Comparison of ENCODE assay signal across 19 cellular contexts in the genomic region with DNA sequence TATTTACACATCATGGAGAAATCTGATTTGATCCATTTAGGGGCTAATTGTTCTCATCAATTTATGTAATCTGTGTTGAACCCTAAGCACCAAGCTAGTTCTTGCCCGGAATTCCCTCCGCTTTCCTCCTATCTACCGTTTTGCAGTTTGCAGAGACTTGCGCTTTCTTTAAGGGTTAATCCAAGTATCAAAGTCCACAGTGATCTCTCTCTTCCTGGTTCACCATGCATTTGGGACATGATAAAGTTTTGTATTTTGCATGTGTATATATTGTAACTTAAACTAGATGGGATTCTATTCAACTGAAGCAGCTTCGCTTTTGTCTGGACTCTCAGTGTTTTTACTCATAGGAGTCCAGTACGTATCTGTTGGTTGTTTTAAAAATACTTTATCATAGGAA. TPM values are rescaled to one million over a fixed set of nuclear protein-coding genes. Genes with fewer than 3 reads are reported as not detected.
A peak's percentile ranks its signal among the peaks of the same experiment; 100 is the strongest.
DNase-seq lines count a peak whose midpoint lies in the region; ATAC-seq, FAIRE-seq and TF ChIP-seq lines count a peak whose summit lies in the region.
"Had no signal": no experiment of that assay in that cellular context is flagged by ENCODE, and none has a peak within 500 bp of the region (broad histone marks: within the 10 kb centered on the region; RNA-seq: fewer than 3 reads in every experiment).

No MANE protein-coding gene starts in this region.

- H3K27ac ChIP-seq in A549: peak overlapping the region; percentile 33 to 40; a peak in 3 of 6 replicates
- peak overlapping the region; percentile 69 for H3K27ac ChIP-seq in hepatocyte
- H3K27ac ChIP-seq in small intestine (ENCODE audit: low read depth in 1 of 2, low read length in 1 of 2): peak overlapping the region; percentile 41 to 78

- H3K27me3 ChIP-seq in hepatocyte (no peaks in the 10 kb centered on the region), small intestine (ENCODE audit: control insufficient read depth in 2 of 2, insufficient read depth in 2 of 2, low read length in 2 of 2) (no peaks in the 10 kb centered on the region)
- H3K27me3 ChIP-seq: BE2C had no signal

- CTCF ChIA-PET in A549 (lab: Yijun Ruan, JAX): no interaction called here

- H2AFZ ChIP-seq in hepatocyte: no peak overlapping the region

- no peak for TF ChIP-seq POLR2A in A549 (IDR thresholded peaks at IDR 0.05; ENCODE audit: low read length)

- WGBS in A549 (ENCODE audit: missing lambda C conversion rate): 85% methylated on average over 6 of the region's 6 CpGs
- 72% methylated on average over 6 of the region's 6 CpGs for WGBS in hepatocyte (ENCODE audit: low lambda C conversion rate, missing lambda C conversion rate)
- WGBS in small intestine, 3 donors: 17 to 65% (median 35%) methylated on average over 6 of the region's 6 CpGs

- ATAC-seq in A549: no peak
- ATAC-seq in GM19463 (IDR thresholded peaks at IDR 0.05; ENCODE audit: unreplicated experiment): no peak

- no peaks in the 10 kb centered on the region for H3K9me2 ChIP-seq in hepatocyte (replicated peaks; ENCODE audit: insufficient read depth)

- no peak for TF ChIP-seq EP300 in A549 (IDR thresholded peaks at IDR 0.05)

- no peak for TF ChIP-seq CTCF in A549 (IDR thresholded peaks at IDR 0.05)
- no peak for TF ChIP-seq CTCF in hepatocyte (IDR thresholded peaks at IDR 0.05; ENCODE audit: poor library complexity)

- H3K36me3 ChIP-seq in hepatocyte (replicated peaks; ENCODE audit: insufficient read depth, low read depth) (no peaks in the 10 kb centered on the region), small intestine (ENCODE audit: control insufficient read depth in 2 of 2, insufficient read depth in 2 of 2, low read length in 2 of 2) (no peaks in the 10 kb centered on the region)
- H3K36me3 ChIP-seq: BE2C had no signal

- DNase-seq in A549 (ENCODE audit: low read depth in 1 of 2, low spot score in 1 of 2) (no peak), HT-29 (ENCODE audit: low spot score) (peak; percentile 75), hepatocyte (ENCODE audit: low spot score) (no peak), small intestine (peak; percentile 84), activated gamma-delta T cell (lab: John Stamatoyannopoulos, UW) (no peak), NCI-H2227 (lab: John Stamatoyannopoulos, UW; ENCODE audit: unreplicated experiment) (no peak)
- DNase-seq: ACHN; BE2C; C1 segment of cervical spinal cord; CD4-positive, CD25-positive, alpha-beta regulatory T cell; CD8-positive, alpha-beta memory T cell; COR-L47; H9 had no signal

- TF ChIP-seq RAD21 in A549 (conservative IDR thresholded peaks at IDR 0.05 in 1 of 2, IDR thresholded peaks at IDR 0.05 in 1 of 2): no peak

- peaks cover 30% of the 10 kb centered on the region for H3K4me1 ChIP-seq in A549
- peaks cover 5% of the 10 kb centered on the region for H3K4me1 ChIP-seq in hepatocyte (ENCODE audit: insufficient read depth)
- H3K4me1 ChIP-seq in small intestine (ENCODE audit: control insufficient read depth in 2 of 2, insufficient read depth in 1 of 2, low read depth in 1 of 2, low read length in 1 of 2): no peaks in the 10 kb centered on the region
- H3K4me1 ChIP-seq: BE2C had no signal

- no peaks in the 10 kb centered on the region for H3K9me3 ChIP-seq in A549
- H3K9me3 ChIP-seq in hepatocyte (ENCODE audit: low read depth): no peaks in the 10 kb centered on the region
- no peaks in the 10 kb centered on the region for H3K9me3 ChIP-seq in small intestine (ENCODE audit: control insufficient read depth, low read depth)
- H3K9me3 ChIP-seq: BE2C had no signal

- FAIRE-seq in A549 (lab: Jason Lieb, UNC): no peak
- FAIRE-seq in small intestine (lab: Jason Lieb, UNC): no peak
- FAIRE-seq: D721Med, G401.6, GM12891, GM19239, H1 had no signal

- H3K79me2 ChIP-seq in hepatocyte: no peaks in the 10 kb centered on the region

- no peaks in the 10 kb centered on the region for H4K20me1 ChIP-seq in hepatocyte (ENCODE audit: insufficient read depth, poor library complexity, severe bottlenecking)

- POLR2A ChIA-PET in A549 (lab: Yijun Ruan, JAX): no interaction called here

- no peak overlapping the region for H3K4me3 ChIP-seq in A549
- H3K4me3 ChIP-seq in hepatocyte: no peak overlapping the region
- no peak overlapping the region for H3K4me3 ChIP-seq in small intestine (ENCODE audit: low read depth in 1 of 2, low read length in 2 of 2)

- H3K4me2 ChIP-seq in A549 (no peak overlapping the region), hepatocyte (peak overlapping the region; percentile 66)

TF ChIP-seq in A549, 52 proteins besides CTCF, POLR2A, EP300 and RAD21:
- TF ChIP-seq, protein P1, sequence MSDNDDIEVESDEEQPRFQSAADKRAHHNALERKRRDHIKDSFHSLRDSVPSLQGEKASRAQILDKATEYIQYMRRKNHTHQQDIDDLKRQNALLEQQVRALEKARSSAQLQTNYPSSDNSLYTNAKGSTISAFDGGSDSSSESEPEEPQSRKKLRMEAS (IDR thresholded peaks at IDR 0.05): no peak
- TF ChIP-seq RCOR1 (IDR thresholded peaks at IDR 0.05; ENCODE audit: low read depth, low read length) (no peak), SMC3 (IDR thresholded peaks at IDR 0.05) (no peak), HDAC2 (IDR thresholded peaks at IDR 0.05) (no peak), POLR2AphosphoS2 (conservative IDR thresholded peaks at IDR 0.05; ENCODE audit: low read length) (no peak), TP53 (CRISPR knock-in tag; IDR thresholded peaks at IDR 0.05) (no peak), CBX8 (IDR thresholded peaks at IDR 0.05) (no peak), CEBPB (IDR thresholded peaks at IDR 0.05) (no peak), HOXB13 (CRISPR knock-in tag; IDR thresholded peaks at IDR 0.05; ENCODE audit: low read depth) (no peak), ZC3H11A (IDR thresholded peaks at IDR 0.05) (no peak), BHLHE40 (IDR thresholded peaks at IDR 0.05; ENCODE audit: low read depth, low read length) (no peak), ESRRA (IDR thresholded peaks at IDR 0.05; ENCODE audit: borderline replicate concordance, low read length) (no peak), HEYL (CRISPR knock-in tag; IDR thresholded peaks at IDR 0.05) (no peak), HOXB5 (CRISPR knock-in tag; IDR thresholded peaks at IDR 0.05) (no peak), RFX5 (IDR thresholded peaks at IDR 0.05) (no peak), FOXS1 (CRISPR knock-in tag; IDR thresholded peaks at IDR 0.05) (no peak)
- TF ChIP-seq, protein P2, sequence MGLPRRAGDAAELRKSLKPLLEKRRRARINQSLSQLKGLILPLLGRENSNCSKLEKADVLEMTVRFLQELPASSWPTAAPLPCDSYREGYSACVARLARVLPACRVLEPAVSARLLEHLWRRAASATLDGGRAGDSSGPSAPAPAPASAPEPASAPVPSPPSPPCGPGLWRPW (IDR thresholded peaks at IDR 0.05): no peak
- TF ChIP-seq, protein P3, sequence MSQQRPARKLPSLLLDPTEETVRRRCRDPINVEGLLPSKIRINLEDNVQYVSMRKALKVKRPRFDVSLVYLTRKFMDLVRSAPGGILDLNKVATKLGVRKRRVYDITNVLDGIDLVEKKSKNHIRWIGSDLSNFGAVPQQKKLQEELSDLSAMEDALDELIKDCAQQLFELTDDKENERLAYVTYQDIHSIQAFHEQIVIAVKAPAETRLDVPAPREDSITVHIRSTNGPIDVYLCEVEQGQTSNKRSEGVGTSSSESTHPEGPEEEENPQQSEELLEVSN (IDR thresholded peaks at IDR 0.05; ENCODE audit: borderline replicate concordance, low read depth): no peak
- TF ChIP-seq, protein P4, sequence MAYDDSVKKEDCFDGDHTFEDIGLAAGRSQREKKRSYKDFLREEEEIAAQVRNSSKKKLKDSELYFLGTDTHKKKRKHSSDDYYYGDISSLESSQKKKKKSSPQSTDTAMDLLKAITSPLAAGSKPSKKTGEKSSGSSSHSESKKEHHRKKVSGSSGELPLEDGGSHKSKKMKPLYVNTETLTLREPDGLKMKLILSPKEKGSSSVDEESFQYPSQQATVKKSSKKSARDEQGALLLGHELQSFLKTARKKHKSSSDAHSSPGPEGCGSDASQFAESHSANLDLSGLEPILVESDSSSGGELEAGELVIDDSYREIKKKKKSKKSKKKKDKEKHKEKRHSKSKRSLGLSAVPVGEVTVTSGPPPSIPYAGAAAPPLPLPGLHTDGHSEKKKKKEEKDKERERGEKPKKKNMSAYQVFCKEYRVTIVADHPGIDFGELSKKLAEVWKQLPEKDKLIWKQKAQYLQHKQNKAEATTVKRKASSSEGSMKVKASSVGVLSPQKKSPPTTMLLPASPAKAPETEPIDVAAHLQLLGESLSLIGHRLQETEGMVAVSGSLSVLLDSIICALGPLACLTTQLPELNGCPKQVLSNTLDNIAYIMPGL (CRISPR knock-in tag; IDR thresholded peaks at IDR 0.05; ENCODE audit: borderline replicate concordance): no peak

RNA-seq across cellular contexts. Expression of a gene that starts 13.8 kb away (rescaled TPM):
- polyA plus RNA-seq in A549 (2011; rRNA removed) (83.5 and 101 TPM in 2 replicates), A549 (2017; fragmentation: RNase III; extraction: RNeasy Plus Mini Kit Qiagen cat#74134 plus additional on column Dnase treatment) (31.8 to 48.7 TPM (median 34.4 TPM) in 3 replicates), hepatocyte (92.6 and 94.4 TPM in 2 replicates), small intestine (100 to 1,000 TPM; 126 to 178 (median 141) TPM)
- 36.0 and 53.4 TPM in 2 replicates for polyA plus RNA-seq in A549 (2012; cell fraction: cytosol; rRNA removed)
- 36.0 and 38.1 TPM in 2 replicates for polyA plus RNA-seq in A549 (2012; cell fraction: nucleus; rRNA removed)
- polyA minus RNA-seq in A549 (2011; rRNA and poly(A)+ RNA removed): 124 and 158 TPM in 2 replicates
- total RNA-seq in HT-29 (2014; rRNA removed; shearing (Covaris generic)): 129 and 135 TPM in 2 replicates
- total RNA-seq in hepatocyte: 95.8 and 99.9 TPM in 2 replicates

Comparison
In these comparisons a context has a peak if more than half of its experiments do, and no peak if none do; other contexts are left out.
1. DNase-seq: peak in HT-29 (single experiment) and small intestine (single experiment); none in A549 (0 of 2), hepatocyte (single experiment), activated gamma-delta T cell (single experiment) and NCI-H2227 (single experiment).
2. Peak in every context shown above with its lines, with median percentiles within 50 percentile points of each other: H3K27ac ChIP-seq.